ENCODE assay signal across 9 cellular contexts in genomic region chr12:94261781-94262180, GRCh38.
A peak's percentile ranks its signal among the peaks of the same experiment; 100 is the strongest.
DNase-seq lines count a peak whose midpoint lies in the region; ATAC-seq and TF ChIP-seq lines count a peak whose summit lies in the region.
"Had no signal": no experiment of that assay in that cellular context is flagged by ENCODE, and none has a peak within 500 bp of the region (broad histone marks: within the 10 kb centered on the region; RNA-seq: fewer than 3 reads in every experiment).

No MANE protein-coding gene starts in this region.

- POLR2A ChIA-PET in PC-9 (lab: Charles Lee; ENCODE audit: unreplicated experiment) = interaction anchor here (0.6 to 0.8 kb wide), 2 partner anchors 628 to 1251 kb away, joined by 4 to 6 read pairs; no protein-coding TSS in a partner anchor

- H3F3A ChIP-seq in PC-9 (ENCODE audit: insufficient read depth, low read depth) = no peaks in the 10 kb centered on the region

- peak overlapping the region in 9 of 10 experiments; percentile 47 to 72 (median 59); a peak in 7 of 20 replicates for H3K4me3 ChIP-seq in BLaER1 treated with 17β-estradiol and CSF1 and Interleukin-3, amounts not matched to agents 10 nM and 100 nM
- H3K4me3 ChIP-seq in PC-9 (peak overlapping the region; percentile 42; the same call in 1 of the 2 replicates), dorsolateral prefrontal cortex (peak overlapping the region in 58 of 59 donors; percentile 29 to 75 (median 58)), neutrophil (ENCODE audit: low read depth in 1 of 2, low read length in 1 of 2) (no peak overlapping the region)
- H3K4me3 ChIP-seq: HAP-1 had no signal

- no TSS peak for BruUV-seq in PC-9 (replicated peaks; lab: Mats Ljungman, UMichigan)

- H3K27ac ChIP-seq in BLaER1 treated with 17β-estradiol and CSF1 and Interleukin-3, amounts not matched to agents 10 nM and 100 nM = peak overlapping the region in 9 of 11 experiments; percentile 56 to 77 (median 74); a peak in 18 of 22 replicates
- H3K27ac ChIP-seq in PC-9 = no peak overlapping the region
- H3K27ac ChIP-seq in dorsolateral prefrontal cortex = peak overlapping the region in 55 of 59 donors; percentile 34 to 90 (median 77)
- peak overlapping the region; percentile 95 for H3K27ac ChIP-seq in neutrophil

- 0 out of 22 replicates have a peak, but pooled peaks cover 0 to 4% (median 0%) of the 10 kb centered on the region in 11 experiments for H3K27me3 ChIP-seq in BLaER1 treated with 17β-estradiol and CSF1 and Interleukin-3, amounts not matched to agents 10 nM and 100 nM
- H3K27me3 ChIP-seq in PC-9 (ENCODE audit: insufficient read depth, low read depth) = no peaks in the 10 kb centered on the region
- no peaks in the 10 kb centered on the region for H3K27me3 ChIP-seq in dorsolateral prefrontal cortex
- H3K27me3 ChIP-seq in neutrophil = no peaks in the 10 kb centered on the region

- H3K79me2 ChIP-seq in PC-9 (ENCODE audit: low read depth) = no peaks in the 10 kb centered on the region

- intact Hi-C loops in PC-9 (cut with micrococcal nuclease; ENCODE audit: unreplicated experiment) = no loop called here
- intact Hi-C loops in dorsolateral prefrontal cortex (cut with DNase I) = loop anchor here in 1 of 2 donors (5.0 kb wide), 2 partner anchors 114 to 196 kb away; partner anchors contain the start of genes CEP83 and PLXNC1

- H3K9ac ChIP-seq in BLaER1 treated with 17β-estradiol and CSF1 and Interleukin-3, amounts not matched to agents 10 nM and 100 nM = peak overlapping the region in 7 of 11 experiments; percentile 60 to 72 (median 67); a peak in 10 of 22 replicates

- H3K9me2 ChIP-seq in PC-9 (ENCODE audit: insufficient read depth) = no peaks in the 10 kb centered on the region

- DNase-seq in PC-9 (no peak), dorsolateral prefrontal cortex (no peak), NCI-H2196 treated with DMSO at 0.1 percent for 48 hours (lab: John Stamatoyannopoulos, UW; ENCODE audit: unreplicated experiment) (no peak), GM19238 (ENCODE audit: insufficient read length, low spot score) (no peak)

- no peaks in the 10 kb centered on the region for H4K20me1 ChIP-seq in BLaER1 treated with 17β-estradiol and CSF1 and Interleukin-3, amounts not matched to agents 10 nM and 100 nM
- no peaks in the 10 kb centered on the region for H4K20me1 ChIP-seq in PC-9 (ENCODE audit: insufficient read depth)

- no peak for TF ChIP-seq POLR2A in GM18505 (IDR thresholded peaks at IDR 0.05; ENCODE audit: borderline replicate concordance, extremely low read depth, insufficient read depth, insufficient read length)

- peak overlapping the region; percentile 71 to 96 (median 87) for H3K4me2 ChIP-seq in BLaER1 treated with 17β-estradiol and CSF1 and Interleukin-3, amounts not matched to agents 10 nM and 100 nM
- peak overlapping the region; percentile 61 for H3K4me2 ChIP-seq in PC-9

- no peak for TF ChIP-seq CTCF in PC-9 (conservative IDR thresholded peaks at IDR 0.05)
- TF ChIP-seq CTCF in dorsolateral prefrontal cortex (IDR thresholded peaks at IDR 0.05 in 54 of 56, conservative IDR thresholded peaks at IDR 0.05 in 2 of 56; ENCODE audit: low read depth in 1 of 56, partially characterized antibody in 56 of 56) = no peak
- no peak for TF ChIP-seq CTCF in neutrophil (IDR thresholded peaks at IDR 0.05)

- CTCF ChIA-PET in PC-9 (lab: Charles Lee) = no interaction called here

- no peaks in the 10 kb centered on the region for H3K9me3 ChIP-seq in BLaER1 treated with 17β-estradiol and CSF1 and Interleukin-3, amounts not matched to agents 10 nM and 100 nM (replicated peaks in 1 of 11)
- H3K9me3 ChIP-seq in PC-9 (ENCODE audit: insufficient read depth, low read depth) = no peaks in the 10 kb centered on the region
- peaks cover 4% of the 10 kb centered on the region for H3K9me3 ChIP-seq in neutrophil
- H3K9me3 ChIP-seq: HAP-1 had no signal

- ATAC-seq in GM21825 (IDR thresholded peaks at IDR 0.05; ENCODE audit: unreplicated experiment) = no peak
- no peak for ATAC-seq in GM18505 (IDR thresholded peaks at IDR 0.05; ENCODE audit: unreplicated experiment)

- peak overlapping the region; percentile 67; the same call in 1 of the 2 replicates for H2AFZ ChIP-seq in PC-9

- H3K4me1 ChIP-seq in BLaER1 treated with 17β-estradiol and CSF1 and Interleukin-3, amounts not matched to agents 10 nM and 100 nM = peaks cover 35 to 52% (median 42%) of the 10 kb centered on the region in 10 experiments
- H3K4me1 ChIP-seq in PC-9 (replicated peaks; ENCODE audit: insufficient read depth) (no peaks in the 10 kb centered on the region), neutrophil (ENCODE audit: control insufficient read depth in 1 of 2, insufficient read depth in 1 of 2, low read depth in 1 of 2, low read length in 1 of 2) (peaks cover 37 to 41% of the 10 kb centered on the region in 2 experiments)

- H3K36me3 ChIP-seq in BLaER1 treated with 17β-estradiol and CSF1 and Interleukin-3, amounts not matched to agents 10 nM and 100 nM = peaks cover 0 to 22% (median 0%) of the 10 kb centered on the region in 11 experiments; a peak in 7 of 22 replicates
- H3K36me3 ChIP-seq in PC-9 (ENCODE audit: low read depth) (no peaks in the 10 kb centered on the region), neutrophil (peaks cover 90% of the 10 kb centered on the region)

Comparison
In these comparisons a context has a peak if more than half of its experiments do, and no peak if none do; other contexts are left out.
1. H3K4me3 ChIP-seq: peak in BLaER1 treated with 17β-estradiol and CSF1 and Interleukin-3, amounts not matched to agents 10 nM and 100 nM (9 of 10), PC-9 (single experiment) and dorsolateral prefrontal cortex (58 of 59); none in neutrophil (0 of 2).